In genomic region chr15:95365615-95366107, GRCh38 we compare ENCODE assay signal across 1 cellular context.
TF ChIP-seq lines count a peak whose summit lies in the region.

No MANE protein-coding gene starts in this region.

TF ChIP-seq in K562, 482 proteins besides CTCF, POLR2A, EP300 and RAD21 (continued from another document and continues in another):
- no peak for TF ChIP-seq RREB1 (CRISPR knock-in tag; IDR thresholded peaks at IDR 0.05)
- TF ChIP-seq VEZF1 (CRISPR knock-in tag; IDR thresholded peaks at IDR 0.05): peak; percentile 12; the same call in 1 of the 2 replicates
- TF ChIP-seq ARID1B (IDR thresholded peaks at IDR 0.05): peak; percentile 12; the same call in 1 of the 2 replicates
- no peak for TF ChIP-seq TEAD4 (IDR thresholded peaks at IDR 0.05; ENCODE audit: low read length)
- TF ChIP-seq TEAD4 (CRISPR knock-in tag; IDR thresholded peaks at IDR 0.05; ENCODE audit: borderline replicate concordance): no peak
- TF ChIP-seq TCF7 (IDR thresholded peaks at IDR 0.05; ENCODE audit: borderline replicate concordance): no peak
- TF ChIP-seq NCOA1 (IDR thresholded peaks at IDR 0.05; ENCODE audit: low read depth): no peak
- TF ChIP-seq BRCA1 (IDR thresholded peaks at IDR 0.05): no peak
- TF ChIP-seq BRCA1 (CRISPR knock-in tag; IDR thresholded peaks at IDR 0.05): no peak
- TF ChIP-seq ZNF121 (CRISPR knock-in tag; conservative IDR thresholded peaks at IDR 0.05): no peak
- no peak for TF ChIP-seq ZNF239 (CRISPR knock-in tag; IDR thresholded peaks at IDR 0.05)
- TF ChIP-seq TCF15 (CRISPR knock-in tag; IDR thresholded peaks at IDR 0.05): no peak
- TF ChIP-seq ZNF589 (CRISPR knock-in tag; IDR thresholded peaks at IDR 0.05; ENCODE audit: low read depth): no peak
- TF ChIP-seq TBP (optimal IDR thresholded peaks at IDR 0.05; ENCODE audit: low read depth, low read length): no peak
- TF ChIP-seq ZNF134 (CRISPR knock-in tag; conservative IDR thresholded peaks at IDR 0.05): no peak
- no peak for TF ChIP-seq ERF (CRISPR knock-in tag; IDR thresholded peaks at IDR 0.05)
- no peak for TF ChIP-seq ZNF717 (CRISPR knock-in tag; IDR thresholded peaks at IDR 0.05)
- no peak for TF ChIP-seq IFI16 (CRISPR knock-in tag; IDR thresholded peaks at IDR 0.05)
- no peak for TF ChIP-seq POLR2AphosphoS5 (IDR thresholded peaks at IDR 0.05; ENCODE audit: control insufficient read depth, insufficient read depth, low read depth, low read length)
- TF ChIP-seq DIDO1 (tag; IDR thresholded peaks at IDR 0.05; ENCODE audit: low read depth): 0 out of 2 replicates have a peak, but pooled peaks have one; percentile 27
- TF ChIP-seq CGGBP1 (CRISPR knock-in tag; IDR thresholded peaks at IDR 0.05): no peak
- TF ChIP-seq AFF4 (CRISPR knock-in tag; IDR thresholded peaks at IDR 0.05): no peak
- TF ChIP-seq ZNF398 (CRISPR knock-in tag; IDR thresholded peaks at IDR 0.05): no peak
- no peak for TF ChIP-seq TFE3 (CRISPR knock-in tag; IDR thresholded peaks at IDR 0.05)
- no peak for TF ChIP-seq ZNF766 (CRISPR knock-in tag; conservative IDR thresholded peaks at IDR 0.05)
- no peak for TF ChIP-seq GATAD2A (IDR thresholded peaks at IDR 0.05)
- no peak for TF ChIP-seq RBM14 (IDR thresholded peaks at IDR 0.05; ENCODE audit: borderline replicate concordance, insufficient read depth, low read depth, low read length)
- no peak for TF ChIP-seq MAX (CRISPR knock-in tag; IDR thresholded peaks at IDR 0.05)
- TF ChIP-seq U2AF2 (optimal IDR thresholded peaks at IDR 0.05; ENCODE audit: low read depth, low read length): no peak
- TF ChIP-seq TSHZ1 (CRISPR knock-in tag; IDR thresholded peaks at IDR 0.05): no peak
- TF ChIP-seq KDM1A (IDR thresholded peaks at IDR 0.05): no peak
- TF ChIP-seq CEBPZ (IDR thresholded peaks at IDR 0.05; ENCODE audit: borderline replicate concordance, low read depth, low read length): no peak
- 0 out of 2 replicates have a peak, but pooled peaks have one; percentile 51 for TF ChIP-seq OTX1 (CRISPR knock-in tag; IDR thresholded peaks at IDR 0.05)
